In the genomic region with DNA sequence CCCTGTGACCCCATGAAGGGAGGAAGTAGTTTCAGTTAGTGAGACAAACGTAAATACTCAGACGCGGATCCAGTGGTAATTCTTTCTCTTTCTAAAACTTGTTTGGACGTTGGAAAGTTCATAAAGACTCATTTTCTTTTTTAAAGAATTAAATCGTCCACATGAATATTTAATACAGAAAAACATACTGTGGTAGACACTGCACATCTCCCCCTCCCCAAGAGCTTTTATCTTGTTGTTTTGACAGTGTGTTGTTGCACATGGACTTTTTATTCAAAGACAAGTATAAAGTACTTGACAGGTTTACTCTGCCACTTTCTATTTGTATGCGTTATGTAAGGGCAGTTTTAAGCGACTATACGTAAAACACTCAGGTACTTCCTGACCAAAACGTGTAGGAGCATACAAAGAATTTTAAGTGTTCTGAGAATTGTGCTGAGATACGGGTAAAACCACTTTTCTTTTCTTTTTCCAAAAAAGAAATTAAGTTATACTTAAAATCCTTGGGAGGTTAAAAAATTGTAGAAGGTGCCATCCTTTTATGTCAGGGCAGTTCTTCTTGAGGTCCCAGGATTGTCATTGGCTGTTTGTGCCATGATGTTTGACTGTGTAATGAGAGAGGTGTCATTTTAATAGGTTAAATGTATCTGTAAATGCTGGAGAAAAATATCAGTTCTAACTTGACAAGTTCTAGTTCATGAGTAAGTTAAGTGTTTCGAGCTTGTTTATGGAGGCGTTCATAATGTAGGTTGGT, we compare ENCODE assay signal across 8 cellular contexts. TPM values are rescaled to one million over a fixed set of nuclear protein-coding genes. Genes with fewer than 3 reads are reported as not detected.
DNase-seq lines count a peak whose midpoint lies in the region; ATAC-seq and TF ChIP-seq lines count a peak whose summit lies in the region.

No MANE protein-coding gene starts in this region.

- H3K9ac ChIP-seq in SU-DHL-6 (ENCODE audit: low read length): peak overlapping the region; percentile 99

- H3K4me3 ChIP-seq in Jurkat, Clone E6-1 (ENCODE audit: low read length): peak overlapping the region; percentile 76
- H3K4me3 ChIP-seq in SU-DHL-6 (ENCODE audit: insufficient read depth, low read length, poor library complexity, severe bottlenecking): peak overlapping the region; percentile 76
- H3K4me3 ChIP-seq in esophagus (ENCODE audit: low read depth in 1 of 2, low read length in 2 of 2): peak overlapping the region; percentile 91 to 93
- H3K4me3 ChIP-seq in neutrophil (ENCODE audit: low read depth in 1 of 2, low read length in 1 of 2): peak overlapping the region; percentile 84 to 92

- peaks cover 95% of the 10 kb centered on the region for H3K79me2 ChIP-seq in SU-DHL-6 (ENCODE audit: insufficient read depth, low read length)

- H4K20me1 ChIP-seq in SU-DHL-6 (ENCODE audit: low read depth, low read length): peaks cover 60% of the 10 kb centered on the region

- no peaks in the 10 kb centered on the region for H3K9me3 ChIP-seq in SU-DHL-6 (ENCODE audit: insufficient read depth, low read length)
- H3K9me3 ChIP-seq in esophagus (ENCODE audit: control insufficient read depth in 2 of 2, insufficient read depth in 1 of 2, low read depth in 1 of 2, low read length in 1 of 2): no peaks in the 10 kb centered on the region
- H3K9me3 ChIP-seq in neutrophil: no peaks in the 10 kb centered on the region

- H3K9me2 ChIP-seq in SU-DHL-6 (replicated peaks; ENCODE audit: insufficient read depth, low read length): no peaks in the 10 kb centered on the region

- H3K36me3 ChIP-seq in SU-DHL-6 (ENCODE audit: low read length): 0 out of 2 replicates have a peak, but pooled peaks cover 3% of the 10 kb centered on the region
- H3K36me3 ChIP-seq in esophagus (ENCODE audit: control insufficient read depth in 2 of 2, insufficient read depth in 2 of 2, low read length in 1 of 2): no peaks in the 10 kb centered on the region
- H3K36me3 ChIP-seq in neutrophil: no peaks in the 10 kb centered on the region

- H3F3A ChIP-seq in SU-DHL-6 (ENCODE audit: insufficient read depth): peaks cover 13% of the 10 kb centered on the region; the same call in 1 of the 2 replicates

- 0% methylated on average over 12 of the region's 12 CpGs for WGBS in esophagus, 2 donors

- no peak for ATAC-seq in HG03439 (IDR thresholded peaks at IDR 0.05; ENCODE audit: unreplicated experiment)
- no peak for ATAC-seq in GM21447 (IDR thresholded peaks at IDR 0.05; ENCODE audit: unreplicated experiment)

- peak overlapping the region; percentile 91 for H3K27ac ChIP-seq in SU-DHL-6 (ENCODE audit: low read depth, low read length)
- H3K27ac ChIP-seq in esophagus (ENCODE audit: low read depth in 2 of 2, low read length in 1 of 2): peak overlapping the region; percentile 99
- H3K27ac ChIP-seq in neutrophil: peak overlapping the region; percentile 98

- TF ChIP-seq CTCF in SU-DHL-6 (IDR thresholded peaks at IDR 0.05; ENCODE audit: insufficient read depth, low read length, poor library complexity, severe bottlenecking): no peak
- TF ChIP-seq CTCF in neutrophil (IDR thresholded peaks at IDR 0.05): no peak

- H3K27me3 ChIP-seq in SU-DHL-6 (ENCODE audit: low read length) (no peaks in the 10 kb centered on the region), esophagus (ENCODE audit: control insufficient read depth in 1 of 2, insufficient read depth in 2 of 2, low read length in 2 of 2) (no peaks in the 10 kb centered on the region), neutrophil (no peaks in the 10 kb centered on the region)

- DNase-seq in NCI-H1092 treated with DMSO at 0.1 percent for 48 hours (lab: John Stamatoyannopoulos, UW) (peak; percentile 28), NCI-H1092 (lab: John Stamatoyannopoulos, UW) (no peak)
- no peak for DNase-seq in Jurkat, Clone E6-1 (ENCODE audit: low read depth, low spot score)

- peak overlapping the region; percentile 78 for H3K4me2 ChIP-seq in SU-DHL-6 (ENCODE audit: low read depth, low read length, poor library complexity, severe bottlenecking)

- H3K4me1 ChIP-seq in esophagus (ENCODE audit: control insufficient read depth in 2 of 2, insufficient read depth in 2 of 2, low read length in 1 of 2): no peaks in the 10 kb centered on the region
- H3K4me1 ChIP-seq in neutrophil (ENCODE audit: control insufficient read depth in 1 of 2, insufficient read depth in 1 of 2, low read depth in 1 of 2, low read length in 1 of 2): peaks cover 46 to 56% of the 10 kb centered on the region in 2 experiments

- H2AFZ ChIP-seq in SU-DHL-6 (ENCODE audit: low read depth, low read length, severe bottlenecking): peak overlapping the region; percentile 63

RNA-seq across cellular contexts. Expression of gene NIPBL, which starts 1.3 kb away (rescaled TPM):
- 51.7 TPM for polyA plus RNA-seq in Jurkat, Clone E6-1 (2012; ENCODE audit: insufficient read depth, insufficient read length)
- polyA plus RNA-seq in esophagus: 10 to 100 TPM; 10.9 to 16.1 TPM
